1 cellular context compared by ENCODE assay signal in genomic region chr1:230611128-230611914, GRCh38.
TF ChIP-seq lines count a peak whose summit lies in the region.

No MANE protein-coding gene starts in this region.

TF ChIP-seq in H1, 55 proteins besides CTCF, POLR2A, EP300 and RAD21 (continued from another document):
- TF ChIP-seq GABPA (IDR thresholded peaks at IDR 0.05; ENCODE audit: borderline replicate concordance, insufficient read depth, low read length) (no peak), TEAD4 (IDR thresholded peaks at IDR 0.05; ENCODE audit: low read depth, low read length) (no peak), RBBP5 (IDR thresholded peaks at IDR 0.05; ENCODE audit: borderline replicate concordance, low read depth, low read length) (no peak), SP1 (IDR thresholded peaks at IDR 0.05; ENCODE audit: low read depth, low read length) (no peak), YY1 (IDR thresholded peaks at IDR 0.05; ENCODE audit: low read depth, low read length) (no peak), EZH2 (IDR thresholded peaks at IDR 0.05; ENCODE audit: low read depth, low read length, severe bottlenecking) (no peak)
